In the genomic region with DNA sequence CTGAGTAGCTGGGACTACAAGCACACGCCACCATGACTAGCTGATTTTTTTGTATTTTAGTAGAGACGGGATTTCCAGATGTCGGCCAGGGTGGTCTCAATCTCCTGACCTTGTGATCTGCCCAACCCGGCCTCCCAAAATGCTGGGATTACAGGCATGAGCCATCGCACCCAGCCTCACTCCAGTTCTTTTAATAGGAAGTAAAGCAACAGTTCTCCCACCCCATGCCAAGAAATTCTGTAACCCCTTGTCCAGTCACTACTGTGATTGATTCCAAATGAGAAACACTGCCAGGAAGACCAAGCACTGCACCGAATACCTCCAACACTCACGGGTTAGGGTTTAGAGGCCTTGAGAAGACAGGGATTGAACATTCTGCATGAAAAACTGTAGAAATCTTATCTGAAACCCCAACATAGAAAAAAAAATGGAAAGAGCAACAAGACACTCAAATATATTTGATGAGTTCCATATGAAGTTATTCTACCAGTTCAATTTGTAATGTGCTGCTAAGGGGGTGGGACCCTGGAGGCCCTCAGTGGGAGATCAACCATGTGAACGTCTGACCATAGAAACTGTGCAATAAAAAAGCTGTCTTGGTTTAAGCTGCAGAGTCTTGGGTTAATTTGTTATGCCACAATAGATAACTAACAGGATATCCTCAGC, we compare ENCODE assay signal across 16 cellular contexts. TPM values are rescaled to one million over a fixed set of nuclear protein-coding genes. Genes with fewer than 3 reads are reported as not detected.
DNase-seq lines count a peak whose midpoint lies in the region; ATAC-seq and TF ChIP-seq lines count a peak whose summit lies in the region.
"Had no signal": no experiment of that assay in that cellular context is flagged by ENCODE, and none has a peak within 500 bp of the region (broad histone marks: within the 10 kb centered on the region; RNA-seq: fewer than 3 reads in every experiment).

No MANE protein-coding gene starts in this region.

- no peaks in the 10 kb centered on the region for H3K27me3 ChIP-seq in GM23248 (replicated peaks; ENCODE audit: insufficient read depth)
- H3K27me3 ChIP-seq: BLaER1, pancreas had no signal

- H3K4me3 Mint-ChIP-seq in chondrocyte (ENCODE audit: unreplicated experiment): peak overlapping the region; percentile 13
- H3K4me3 Mint-ChIP-seq: central memory CD8-positive, alpha-beta T cell had no signal

- peak overlapping the region; percentile 88 for H3K27ac Mint-ChIP-seq in chondrocyte (ENCODE audit: unreplicated experiment)

- 16 to 22% methylated on average over 8 of the region's 8 CpGs for WGBS in GM23248 (ENCODE audit: low coverage in 1 of 2, low lambda C conversion rate in 2 of 2, missing lambda C conversion rate in 2 of 2), 2 experiments

- H3K36me3 Mint-ChIP-seq in chondrocyte (ENCODE audit: low read depth): peaks cover 2% of the 10 kb centered on the region

- peak overlapping the region; percentile 75 for H3K27ac ChIP-seq in GM23248
- H3K27ac ChIP-seq: BLaER1, epithelial cell of prostate, pancreas had no signal

- H3K36me3 ChIP-seq in GM23248 (ENCODE audit: low read depth): no peaks in the 10 kb centered on the region
- H3K36me3 ChIP-seq: pancreas had no signal

- no peaks in the 10 kb centered on the region for H4K20me1 ChIP-seq in GM23248 (ENCODE audit: insufficient read depth)
- H4K20me1 ChIP-seq: BLaER1 had no signal

- in situ Hi-C loops in GM23248 (cut with MboI): no loop called here

- H3K4me3 ChIP-seq in GM23248 (no peak overlapping the region), skeletal muscle cell (ENCODE audit: low read depth, low read length) (no peak overlapping the region)
- H3K4me3 ChIP-seq: BLaER1, pancreas had no signal

- H3K9me3 ChIP-seq in GM23248 (ENCODE audit: low read depth): no peaks in the 10 kb centered on the region
- H3K9me3 ChIP-seq: pancreas had no signal

- ATAC-seq in left ventricle myocardium superior: peak; percentile 73
- ATAC-seq in GM21717 (IDR thresholded peaks at IDR 0.05; ENCODE audit: unreplicated experiment): no peak
- ATAC-seq in HG03571 (IDR thresholded peaks at IDR 0.05; ENCODE audit: unreplicated experiment): no peak

- no peak for TF ChIP-seq CTCF in chondrocyte (IDR thresholded peaks at IDR 0.05)

- no peaks in the 10 kb centered on the region for H3K9me2 ChIP-seq in GM23248 (ENCODE audit: insufficient read depth)

- peaks cover 38% of the 10 kb centered on the region for H3K4me1 ChIP-seq in GM23248 (ENCODE audit: insufficient read depth)
- H3K4me1 ChIP-seq: pancreas had no signal

- H2AFZ ChIP-seq in GM23248: peak overlapping the region; percentile 50

- peaks cover 70% of the 10 kb centered on the region for H3K4me1 Mint-ChIP-seq in chondrocyte (ENCODE audit: low read depth)
- H3K4me1 Mint-ChIP-seq: central memory CD8-positive, alpha-beta T cell had no signal

- H3K4me2 ChIP-seq in GM23248 (ENCODE audit: unreplicated experiment): peak overlapping the region; percentile 43
- H3K4me2 ChIP-seq: BLaER1 had no signal

- peak overlapping the region; percentile 40 for H3K9ac ChIP-seq in GM23248
- H3K9ac ChIP-seq: BLaER1 had no signal

- H3K79me2 ChIP-seq in GM23248 (ENCODE audit: insufficient read depth): no peaks in the 10 kb centered on the region

- H3F3A ChIP-seq in GM23248 (ENCODE audit: insufficient read depth): peaks cover 41% of the 10 kb centered on the region

- intact Hi-C loops in left ventricle myocardium superior (cut with micrococcal nuclease): no loop called here

- peak; percentile 74 for DNase-seq in GM23248
- no peak for DNase-seq in chondrocyte (ENCODE audit: low spot score)
- DNase-seq in left ventricle myocardium superior: no peak
- peak; percentile 70 for DNase-seq in skeletal muscle cell (ENCODE audit: low read depth)
- DNase-seq in A172 (ENCODE audit: low spot score): no peak
- DNase-seq in NCI-H1436 treated with DMSO at 0.1 percent for 48 hours (lab: John Stamatoyannopoulos, UW): no peak
- DNase-seq: activated CD4-positive, alpha-beta T cell treated with anti-CD3 and anti-CD28 coated beads, Interleukin-2, amount 50 U/mL, for 48 hours; NCI-H1048; NCI-H226; OCI-M1; pancreas had no signal

- no peaks in the 10 kb centered on the region for H3K27me3 Mint-ChIP-seq in chondrocyte (ENCODE audit: low read depth)

- H3K9me3 Mint-ChIP-seq in chondrocyte (ENCODE audit: low read depth): peaks cover 4% of the 10 kb centered on the region
- H3K9me3 Mint-ChIP-seq: central memory CD8-positive, alpha-beta T cell had no signal

RNA-seq across cellular contexts. Expression of a gene that starts 48.2 kb away (rescaled TPM):
- total RNA-seq in GM23248 (2014; rRNA removed; shearing (Covaris generic)): 33.0 and 33.1 TPM in 2 replicates
- polyA plus RNA-seq in GM23248 (2016; fragmentation: Nextera tagmentation; extraction: Ambion mirVana): 23.9 and 24.3 TPM in 2 replicates
- total RNA-seq in chondrocyte (40.0 to 64.0 TPM (median 63.6 TPM) in 3 replicates), left ventricle myocardium superior (15.0 TPM)
- 114 and 117 TPM in 2 replicates for total RNA-seq in A172 (2014; rRNA removed; shearing (Covaris generic))

Comparison
In these comparisons a context has a peak if more than half of its experiments do, and no peak if none do; other contexts are left out.
1. DNase-seq: peak in GM23248 (single experiment) and skeletal muscle cell (single experiment); none in chondrocyte (single experiment), left ventricle myocardium superior (single experiment), A172 (single experiment) and NCI-H1436 treated with DMSO at 0.1 percent for 48 hours (single experiment).